ENCODE assay signal across 19 cellular contexts in genomic region chr22:40504285-40505249, GRCh38.
A peak's percentile ranks its signal among the peaks of the same experiment; 100 is the strongest.
DNase-seq lines count a peak whose midpoint lies in the region; ATAC-seq and TF ChIP-seq lines count a peak whose summit lies in the region.
"Had no signal": no experiment of that assay in that cellular context is flagged by ENCODE, and none has a peak within 500 bp of the region (broad histone marks: within the 10 kb centered on the region; RNA-seq: fewer than 3 reads in every experiment).

No MANE protein-coding gene starts in this region.

- no peak overlapping the region for H3K4me3 ChIP-seq in GM12865 (ENCODE audit: low read depth, low read length)
- H3K4me3 ChIP-seq in Karpas-422 (ENCODE audit: low read length): no peak overlapping the region
- H3K4me3 ChIP-seq: GM23248, SK-N-MC, transverse colon had no signal

- H3K9me3 Mint-ChIP-seq in dendritic cell treated with granulocyte-macrophage colony-stimulating factor and Interleukin-4, amounts not matched to agents 40 ng/mL and 50 ng/mL, for 4 days: no peaks in the 10 kb centered on the region
- H3K9me3 Mint-ChIP-seq in stimulated activated naive B cell treated with anti-CD40 and anti-IgM and Interleukin-4, amounts not matched to agents 10 μg/mL and 1 μg/mL and 100 μg/mL, for 72 hours: no peaks in the 10 kb centered on the region
- H3K9me3 Mint-ChIP-seq: activated T-cell treated with anti-CD3 and anti-CD28 coated beads, Interleukin-2, amount 50 U/mL, for 72 hours had no signal

- H3K79me2 ChIP-seq in Karpas-422 (ENCODE audit: low read length): peaks cover 37% of the 10 kb centered on the region

- no peaks in the 10 kb centered on the region for H3K9me2 ChIP-seq in Karpas-422 (replicated peaks; ENCODE audit: insufficient read depth, low read length)

- H3K9me3 ChIP-seq in Karpas-422 (ENCODE audit: low read length): no peaks in the 10 kb centered on the region
- H3K9me3 ChIP-seq: transverse colon had no signal

- H3K27me3 Mint-ChIP-seq in dendritic cell treated with granulocyte-macrophage colony-stimulating factor and Interleukin-4, amounts not matched to agents 40 ng/mL and 50 ng/mL, for 4 days: no peaks in the 10 kb centered on the region
- no peaks in the 10 kb centered on the region for H3K27me3 Mint-ChIP-seq in stimulated activated naive B cell treated with anti-CD40 and anti-IgM and Interleukin-4, amounts not matched to agents 10 μg/mL and 1 μg/mL and 100 μg/mL, for 72 hours

- no peak for TF ChIP-seq CTCF in GM12865 (IDR thresholded peaks at IDR 0.05; ENCODE audit: insufficient read depth, low read depth, low read length, missing control alignments)

- H3K4me1 Mint-ChIP-seq in dendritic cell treated with granulocyte-macrophage colony-stimulating factor and Interleukin-4, amounts not matched to agents 40 ng/mL and 50 ng/mL, for 4 days (ENCODE audit: low read depth): peaks cover 25% of the 10 kb centered on the region
- peaks cover 9 to 36% of the 10 kb centered on the region in 2 donors for H3K4me1 Mint-ChIP-seq in stimulated activated naive B cell treated with anti-CD40 and anti-IgM and Interleukin-4, amounts not matched to agents 10 μg/mL and 1 μg/mL and 100 μg/mL, for 72 hours

- H3K4me3 Mint-ChIP-seq in dendritic cell treated with granulocyte-macrophage colony-stimulating factor and Interleukin-4, amounts not matched to agents 40 ng/mL and 50 ng/mL, for 4 days: no peak overlapping the region
- H3K4me3 Mint-ChIP-seq in stimulated activated naive B cell treated with anti-CD40 and anti-IgM and Interleukin-4, amounts not matched to agents 10 μg/mL and 1 μg/mL and 100 μg/mL, for 72 hours: peak overlapping the region in 1 of 2 donors; percentile 22
- H3K4me3 Mint-ChIP-seq: activated T-cell treated with anti-CD3 and anti-CD28 coated beads, Interleukin-2, amount 50 U/mL, for 72 hours; endodermal cell had no signal

- H3K4me1 ChIP-seq in Karpas-422 (ENCODE audit: low read length): peaks cover 50% of the 10 kb centered on the region

- intact Hi-C loops in dendritic cell treated with granulocyte-macrophage colony-stimulating factor and Interleukin-4, amounts not matched to agents 40 ng/mL and 50 ng/mL, for 4 days (cut with micrococcal nuclease): no loop called here

- H3K4me2 ChIP-seq in Karpas-422 (ENCODE audit: low read depth, low read length, poor library complexity, severe bottlenecking): no peak overlapping the region

- no peak overlapping the region for H3K9ac ChIP-seq in Karpas-422 (ENCODE audit: low read length)
- H3K9ac ChIP-seq: GM23248 had no signal

- peaks cover 6% of the 10 kb centered on the region for H3K36me3 Mint-ChIP-seq in dendritic cell treated with granulocyte-macrophage colony-stimulating factor and Interleukin-4, amounts not matched to agents 40 ng/mL and 50 ng/mL, for 4 days (ENCODE audit: low read depth)
- H3K36me3 Mint-ChIP-seq in stimulated activated naive B cell treated with anti-CD40 and anti-IgM and Interleukin-4, amounts not matched to agents 10 μg/mL and 1 μg/mL and 100 μg/mL, for 72 hours: peaks cover 4 to 6% of the 10 kb centered on the region in 2 donors

- H2AFZ ChIP-seq in Karpas-422 (ENCODE audit: low read length): no peak overlapping the region
- H2AFZ ChIP-seq: GM23248 had no signal

- DNase-seq in GM12865 (ENCODE audit: low read depth): peak; percentile 19
- DNase-seq in Karpas-422: no peak
- no peak for DNase-seq in stimulated activated naive B cell treated with anti-CD40 and anti-IgM and Interleukin-4, amounts not matched to agents 10 μg/mL and 1 μg/mL and 100 μg/mL, for 72 hours
- no peak for DNase-seq in C1 segment of cervical spinal cord (lab: John Stamatoyannopoulos, UW)
- DNase-seq in NCI-H2196 (lab: John Stamatoyannopoulos, UW; ENCODE audit: unreplicated experiment): no peak
- DNase-seq in DMS79 treated with DMSO at 0.1 percent for 48 hours (lab: John Stamatoyannopoulos, UW): no peak
- DNase-seq: activated CD4-positive, CD25-positive, alpha-beta regulatory T cell treated with anti-CD3 and anti-CD28 coated beads, Interleukin-2, amount 50 U/mL, for 72 hours; activated T-cell treated with anti-CD3 and anti-CD28 coated beads, Interleukin-2, amount 50 U/mL, for 72 hours; endodermal cell; GM23248; left cardiac atrium; NCI-H226; stimulated activated naive CD4-positive, alpha-beta T cell treated with Interleukin-2 at 50 U/mL for 16 hours; T-helper 9 cell; transverse colon had no signal

- peak overlapping the region; percentile 41 for H3K27ac Mint-ChIP-seq in dendritic cell treated with granulocyte-macrophage colony-stimulating factor and Interleukin-4, amounts not matched to agents 40 ng/mL and 50 ng/mL, for 4 days
- H3K27ac Mint-ChIP-seq in stimulated activated naive B cell treated with anti-CD40 and anti-IgM and Interleukin-4, amounts not matched to agents 10 μg/mL and 1 μg/mL and 100 μg/mL, for 72 hours: peak overlapping the region; percentile 86
- H3K27ac Mint-ChIP-seq: activated naive CD4-positive, alpha-beta T cell treated with anti-CD3 and anti-CD28 coated beads, Interleukin-2, amount 50 U/mL, for 72 hours; activated T-cell treated with anti-CD3 and anti-CD28 coated beads, Interleukin-2, amount 50 U/mL, for 72 hours; endodermal cell had no signal

- H3K27me3 ChIP-seq in Karpas-422 (ENCODE audit: low read length): no peaks in the 10 kb centered on the region
- H3K27me3 ChIP-seq: transverse colon had no signal

- H4K20me1 ChIP-seq in Karpas-422 (ENCODE audit: insufficient read depth, low read depth, low read length): no peaks in the 10 kb centered on the region

- H3K27ac ChIP-seq in Karpas-422 (ENCODE audit: low read length): peak overlapping the region; percentile 44
- H3K27ac ChIP-seq: GM23248, HL-60, SK-N-MC had no signal

- no peaks in the 10 kb centered on the region for H3K36me3 ChIP-seq in Karpas-422 (ENCODE audit: insufficient read depth, low read length)
- H3K36me3 ChIP-seq: transverse colon had no signal

- ATAC-seq in stimulated activated naive B cell treated with anti-CD40 and anti-IgM and Interleukin-4, amounts not matched to agents 10 μg/mL and 1 μg/mL and 100 μg/mL, for 72 hours (replicated peaks): peak; percentile 68 to 79
- ATAC-seq: activated naive CD4-positive, alpha-beta T cell treated with anti-CD3 and anti-CD28 coated beads, Interleukin-2, amount 50 U/mL, for 72 hours; activated T-cell treated with anti-CD3 and anti-CD28 coated beads, Interleukin-2, amount 50 U/mL, for 72 hours; left cardiac atrium had no signal
